ENCODE assay signal across 5 cellular contexts in the genomic region with DNA sequence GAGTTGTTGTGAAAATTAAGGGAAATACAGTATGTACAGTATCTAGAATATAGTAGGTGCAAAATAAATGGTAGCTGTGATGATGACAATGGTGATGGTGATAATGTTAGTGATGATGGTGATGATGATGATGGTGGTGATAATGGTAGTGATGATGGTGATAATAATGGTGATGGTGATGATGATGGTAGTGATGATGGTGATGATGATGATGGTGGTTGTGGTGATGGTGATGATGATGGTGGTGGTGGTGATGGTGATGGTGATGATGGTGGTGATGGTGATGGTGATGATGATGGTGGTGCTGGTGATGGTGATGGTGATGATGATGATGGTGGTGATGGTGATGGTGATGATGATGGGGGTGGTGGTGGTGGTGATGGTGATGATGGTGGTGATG.
"Had no signal": no experiment of that assay in that cellular context is flagged by ENCODE, and none has a peak within 500 bp of the region (broad histone marks: within the 10 kb centered on the region; RNA-seq: fewer than 3 reads in every experiment).

No MANE protein-coding gene starts in this region.

- DNase-seq: H7, KBM-7 had no signal

- H2AFZ ChIP-seq: GM23338 had no signal

- H3K36me3 ChIP-seq: HAP-1 had no signal

- H3K9ac ChIP-seq: KMS-11 had no signal

- H3K27ac ChIP-seq: KMS-11 had no signal

- H3K9me3 ChIP-seq: HAP-1 had no signal

- H3K4me2 ChIP-seq: GM23338, KMS-11 had no signal

- H3K4me1 ChIP-seq: HAP-1 had no signal

- H3K4me3 ChIP-seq: GM23338, HAP-1 had no signal
